In genomic region chr18:73690222-73690621, GRCh38 we compare ENCODE assay signal across 20 cellular contexts.
DNase-seq lines count a peak whose midpoint lies in the region; ATAC-seq and TF ChIP-seq lines count a peak whose summit lies in the region.
"Had no signal": no experiment of that assay in that cellular context is flagged by ENCODE, and none has a peak within 500 bp of the region (broad histone marks: within the 10 kb centered on the region; RNA-seq: fewer than 3 reads in every experiment).

No MANE protein-coding gene starts in this region.

- H3K4me3 ChIP-seq in cardiac muscle cell (no peak overlapping the region), WI38 (ENCODE audit: low read depth, low read length) (peak overlapping the region; percentile 63), mesenchymal stem cell (ENCODE audit: insufficient read depth in 1 of 2, low read depth in 1 of 2, low read length in 2 of 2) (no peak overlapping the region), subcutaneous abdominal adipose tissue (ENCODE audit: low read depth in 1 of 5, low read length in 5 of 5) (peak overlapping the region in 3 of 5 donors; percentile 12 to 50 (median 45))
- H3K4me3 ChIP-seq: A549; BLaER1 treated with 17β-estradiol and CSF1 and Interleukin-3, amounts not matched to agents 10 nM and 100 nM; body of pancreas; colonic mucosa had no signal

- peak overlapping the region; percentile 85 for H3K27ac ChIP-seq in cardiac muscle cell
- no peak overlapping the region for H3K27ac ChIP-seq in mesenchymal stem cell (ENCODE audit: low read length, poor library complexity, severe bottlenecking)
- H3K27ac ChIP-seq in subcutaneous abdominal adipose tissue (ENCODE audit: low read depth, low read length): peak overlapping the region; percentile 64
- H3K27ac ChIP-seq: A549, body of pancreas, colonic mucosa had no signal

- DNase-seq in cardiac muscle cell (ENCODE audit: low read depth in 1 of 2, low spot score in 1 of 2) (no peak), cardiac septum (ENCODE audit: low spot score) (no peak), mesenchymal stem cell (no peak), DMS 273 (lab: John Stamatoyannopoulos, UW; ENCODE audit: unreplicated experiment) (no peak)
- DNase-seq in stimulated activated naive CD4-positive, alpha-beta T cell treated with Interleukin-2 at 50 U/mL for 16 hours (lab: John Stamatoyannopoulos, UW): no peak
- DNase-seq: activated CD4-positive, alpha-beta T cell treated with anti-CD3 and anti-CD28 coated beads for 4 hours; activated CD8-positive, alpha-beta memory T cell treated with anti-CD3 and anti-CD28 coated beads, Interleukin-2, amount 10 ng/mL, durations not matched to agents 7 days and 5 days; activated naive CD8-positive, alpha-beta T cell treated with anti-CD3 and anti-CD28 coated beads for 36 hours; body of pancreas; colonic mucosa; NCI-H2029; NCI-H446; right cardiac atrium; stimulated activated CD8-positive, alpha-beta memory T cell treated with anti-CD3 and anti-CD28 coated beads, Interleukin-4, amount 100 ng/mL, for 48 hours; SW 1271 had no signal

- H3K18ac ChIP-seq in mesenchymal stem cell (ENCODE audit: low read depth in 1 of 2, low read length in 2 of 2): peak overlapping the region in 1 of 2 experiments; percentile 4

- no peaks in the 10 kb centered on the region for H3K79me1 ChIP-seq in mesenchymal stem cell (replicated peaks; ENCODE audit: low read length, poor library complexity, severe bottlenecking)

- H2AK5ac ChIP-seq in mesenchymal stem cell (ENCODE audit: low read length, severe bottlenecking): no peak overlapping the region

- H4K91ac ChIP-seq in mesenchymal stem cell (ENCODE audit: low read length): no peak overlapping the region

- no peak for ATAC-seq in HG02870 (IDR thresholded peaks at IDR 0.05; ENCODE audit: unreplicated experiment)
- ATAC-seq: A549; activated CD8-positive, alpha-beta memory T cell treated with anti-CD3 and anti-CD28 coated beads, Interleukin-2, amount 10 ng/mL, durations not matched to agents 7 days and 5 days; body of pancreas had no signal

- H3K14ac ChIP-seq in mesenchymal stem cell (ENCODE audit: low read length in 2 of 2): no peak overlapping the region

- TF ChIP-seq CTCF in cardiac muscle cell (IDR thresholded peaks at IDR 0.05; ENCODE audit: low read depth, low read length) (no peak), WI38 (IDR thresholded peaks at IDR 0.05; ENCODE audit: low read depth, low read length) (no peak)

- peak overlapping the region; percentile 90 for H2BK12ac ChIP-seq in mesenchymal stem cell (ENCODE audit: low read length in 2 of 2)

- peak overlapping the region; percentile 82 for H4K8ac ChIP-seq in mesenchymal stem cell (ENCODE audit: low read length)

- H3K4ac ChIP-seq in mesenchymal stem cell (ENCODE audit: low read depth in 1 of 2, low read length in 2 of 2): no peak overlapping the region

- H3K36me3 ChIP-seq in cardiac muscle cell (no peaks in the 10 kb centered on the region), mesenchymal stem cell (ENCODE audit: control insufficient read depth in 1 of 2, insufficient read depth in 2 of 2, low read depth in 1 of 2, low read length in 2 of 2) (no peaks in the 10 kb centered on the region), subcutaneous abdominal adipose tissue (ENCODE audit: control insufficient read depth in 5 of 5, insufficient read depth in 5 of 5, low read length in 5 of 5) (no peaks in the 10 kb centered on the region)
- H3K36me3 ChIP-seq: BLaER1 treated with 17β-estradiol and CSF1 and Interleukin-3, amounts not matched to agents 10 nM and 100 nM; colonic mucosa had no signal

- 73% methylated on average over 3 of the region's 3 CpGs for WGBS in mesenchymal stem cell

- H3K9ac ChIP-seq in mesenchymal stem cell (ENCODE audit: low read length) (no peak overlapping the region), subcutaneous abdominal adipose tissue (ENCODE audit: low read length in 5 of 5) (no peak overlapping the region)
- H3K9ac ChIP-seq: BLaER1 treated with 17β-estradiol and CSF1 and Interleukin-3, amounts not matched to agents 10 nM and 100 nM had no signal

- no peak overlapping the region for H3K23ac ChIP-seq in mesenchymal stem cell (ENCODE audit: low read length in 2 of 2)

- H3K27me3 ChIP-seq in cardiac muscle cell: no peaks in the 10 kb centered on the region
- no peaks in the 10 kb centered on the region for H3K27me3 ChIP-seq in mesenchymal stem cell (ENCODE audit: control insufficient read depth in 1 of 2, insufficient read depth in 1 of 2, low read length in 2 of 2)
- H3K27me3 ChIP-seq in subcutaneous abdominal adipose tissue (ENCODE audit: control insufficient read depth in 5 of 5, insufficient read depth in 4 of 5, low read length in 5 of 5): peaks cover 0 to 4% (median 0%) of the 10 kb centered on the region in 5 donors
- H3K27me3 ChIP-seq: BLaER1 treated with 17β-estradiol and CSF1 and Interleukin-3, amounts not matched to agents 10 nM and 100 nM; body of pancreas; colonic mucosa had no signal

- intact Hi-C loops in cardiac septum (cut with DNase I): no loop called here

- H3K9me3 ChIP-seq in cardiac muscle cell (ENCODE audit: low read depth) (no peaks in the 10 kb centered on the region), mesenchymal stem cell (ENCODE audit: control insufficient read depth, low read length) (no peaks in the 10 kb centered on the region), subcutaneous abdominal adipose tissue (ENCODE audit: control insufficient read depth in 5 of 5, low read length in 5 of 5) (no peaks in the 10 kb centered on the region)
- H3K9me3 ChIP-seq: A549; BLaER1 treated with 17β-estradiol and CSF1 and Interleukin-3, amounts not matched to agents 10 nM and 100 nM; body of pancreas; colonic mucosa had no signal

- H2AFZ ChIP-seq in mesenchymal stem cell (ENCODE audit: low read depth, low read length): no peak overlapping the region

- no peak overlapping the region for H2BK15ac ChIP-seq in mesenchymal stem cell (ENCODE audit: low read depth, poor library complexity, severe bottlenecking)

- no peak overlapping the region for H2BK5ac ChIP-seq in mesenchymal stem cell (ENCODE audit: low read depth, low read length, poor library complexity, severe bottlenecking)

- H2BK120ac ChIP-seq in mesenchymal stem cell (ENCODE audit: low read depth, low read length): no peak overlapping the region

- H3K4me1 ChIP-seq in cardiac muscle cell (ENCODE audit: low read depth): peaks cover 32% of the 10 kb centered on the region
- peaks cover 9% of the 10 kb centered on the region for H3K4me1 ChIP-seq in mesenchymal stem cell (ENCODE audit: control insufficient read depth, insufficient read depth, low read depth, low read length)
- peaks cover 0 to 8% (median 0%) of the 10 kb centered on the region in 5 donors for H3K4me1 ChIP-seq in subcutaneous abdominal adipose tissue (ENCODE audit: control insufficient read depth in 5 of 5, insufficient read depth in 5 of 5, low read length in 5 of 5)
- H3K4me1 ChIP-seq: A549, body of pancreas, colonic mucosa had no signal

- no peak overlapping the region for H3K4me2 ChIP-seq in mesenchymal stem cell (ENCODE audit: low read length, poor library complexity, severe bottlenecking)
- H3K4me2 ChIP-seq: A549 had no signal

Comparison
In these comparisons a context has a peak if more than half of its experiments do, and no peak if none do; other contexts are left out.
1. H3K4me3 ChIP-seq: peak in WI38 (single experiment) and subcutaneous abdominal adipose tissue (3 of 5); none in cardiac muscle cell (single experiment) and mesenchymal stem cell (0 of 2).